1 cellular context compared by ENCODE assay signal in genomic region chr19:6067975-6068374, GRCh38.
TF ChIP-seq lines count a peak whose summit lies in the region.

No MANE protein-coding gene starts in this region.

TF ChIP-seq in A549, 52 proteins besides CTCF, POLR2A, EP300 and RAD21 (continued from another document):
- no peak for TF ChIP-seq POLR2AphosphoS2 (conservative IDR thresholded peaks at IDR 0.05; ENCODE audit: low read length)
